ENCODE assay signal across 8 cellular contexts in the genomic region with DNA sequence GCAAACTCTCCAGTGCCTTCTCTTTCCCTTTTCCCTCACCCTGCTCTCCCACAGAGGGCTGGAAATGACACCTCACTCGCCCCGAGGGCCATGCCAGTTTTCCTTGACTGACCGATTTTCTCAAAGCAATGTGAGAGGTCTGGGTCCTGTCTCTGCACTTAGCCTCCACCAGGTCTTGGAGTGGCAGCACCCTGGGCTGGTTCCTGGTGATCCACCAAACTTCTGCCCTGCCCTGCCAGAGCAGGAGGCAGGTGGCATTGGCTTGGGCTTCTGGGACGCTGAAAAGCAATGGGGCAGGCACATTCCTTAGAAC.
DNase-seq lines count a peak whose midpoint lies in the region; ATAC-seq and TF ChIP-seq lines count a peak whose summit lies in the region.

No MANE protein-coding gene starts in this region.

- no peak for ATAC-seq in natural killer cell
- ATAC-seq in GM18519 (IDR thresholded peaks at IDR 0.05; ENCODE audit: low FRiP score, unreplicated experiment) = no peak

- H3K27ac ChIP-seq in C4-2B = peak overlapping the region; percentile 88
- no peak overlapping the region for H3K27ac ChIP-seq in coronary artery

- H3K4me1 Mint-ChIP-seq in natural killer cell = peaks cover 58 to 62% of the 10 kb centered on the region in 2 donors

- peak overlapping the region; percentile 92 to 97 for H3K27ac Mint-ChIP-seq in natural killer cell

- no peaks in the 10 kb centered on the region for H3K36me3 Mint-ChIP-seq in natural killer cell

- TF ChIP-seq CTCF in C4-2B (conservative IDR thresholded peaks at IDR 0.05) (no peak), LNCaP clone FGC (IDR thresholded peaks at IDR 0.05; ENCODE audit: control insufficient read depth, extremely low read depth, insufficient read depth) (no peak), coronary artery (IDR thresholded peaks at IDR 0.05) (no peak), natural killer cell (IDR thresholded peaks at IDR 0.05) (no peak)

- no peak for TF ChIP-seq POLR2A in erythroblast (IDR thresholded peaks at IDR 0.05; ENCODE audit: low read length)

- peak overlapping the region; percentile 84 for H3K4me3 ChIP-seq in LNCaP clone FGC (ENCODE audit: low read depth, low read length)
- H3K4me3 ChIP-seq in coronary artery = peak overlapping the region; percentile 83

- H3K9me3 Mint-ChIP-seq in natural killer cell = no peaks in the 10 kb centered on the region

- DNase-seq in LNCaP clone FGC (ENCODE audit: low read depth) = no peak
- no peak for DNase-seq in coronary artery (ENCODE audit: low spot score)
- DNase-seq in natural killer cell = peak; percentile 22
- DNase-seq in erythroblast (lab: John Stamatoyannopoulos, UW) = no peak
- no peak for DNase-seq in NCI-H1694 (lab: John Stamatoyannopoulos, UW)
- DNase-seq in SKM-1 treated with dmso at 0.1 percent for 144 hours (lab: John Stamatoyannopoulos, UW; ENCODE audit: unreplicated experiment) = no peak

- intact Hi-C loops in natural killer cell (cut with micrococcal nuclease) = loop anchor here (5.0 kb wide), 1 partner anchor 33 kb away; no protein-coding TSS in a partner anchor

- peak overlapping the region; percentile 91 for H3K4me3 Mint-ChIP-seq in natural killer cell

- H3K27me3 Mint-ChIP-seq in natural killer cell (ENCODE audit: low read depth in 2 of 2) = no peaks in the 10 kb centered on the region
